In genomic region chr22:28628766-28629165, GRCh38 we compare ENCODE assay signal across 27 cellular contexts.
"Had no signal": no experiment of that assay in that cellular context is flagged by ENCODE, and none has a peak within 500 bp of the region (broad histone marks: within the 10 kb centered on the region; RNA-seq: fewer than 3 reads in every experiment).

No MANE protein-coding gene starts in this region.

- H3K36me3 Mint-ChIP-seq: activated CD8-positive, alpha-beta memory T cell treated with anti-CD3 and anti-CD28 coated beads, Interleukin-2, amount 10 ng/mL, durations not matched to agents 7 days and 5 days; activated naive CD4-positive, alpha-beta T cell treated with anti-CD3 and anti-CD28 coated beads, Interleukin-2, amount 50 U/mL, for 24 hours; WTC11 had no signal

- H3K9me3 Mint-ChIP-seq: activated naive CD4-positive, alpha-beta T cell treated with anti-CD3 and anti-CD28 coated beads, Interleukin-2, amount 50 U/mL, for 24 hours; activated T-cell treated with anti-CD3 and anti-CD28 coated beads, Interleukin-2, amount 50 U/mL, for 24 hours; activated T-helper 1 cell treated with anti-CD3 and anti-CD28 coated beads, Interleukin-12 subunit alpha, Interleukin-12 subunit beta, Interleukin-2, Interleukin-4 antibody, amounts not matched to agents 30 ng/mL and 10 ng/mL and 1 ng/mL, durations not matched to agents 14 hours and 24 hours and 36 hours; T-helper 1 cell treated with Interleukin-12 subunit alpha and Interleukin-12 subunit beta and Interleukin-4 antibody, amounts not matched to agents 30 μg/mL and 1 μg/mL, for 36 hours; WTC11 had no signal

- ATAC-seq: activated CD8-positive, alpha-beta memory T cell treated with anti-CD3 and anti-CD28 coated beads, Interleukin-2, amount 10 ng/mL, durations not matched to agents 7 days and 5 days; activated CD8-positive, alpha-beta T cell treated with anti-CD3 and anti-CD28 coated beads, Interleukin-2, amount 10 ng/mL, durations not matched to agents 7 days and 5 days had no signal

- H3K36me3 ChIP-seq: ascending aorta, brain microvascular endothelial cell, cardiac muscle cell, Peyer's patch, SJSA1 had no signal

- H3K4me3 Mint-ChIP-seq: activated CD8-positive, alpha-beta memory T cell treated with anti-CD3 and anti-CD28 coated beads, Interleukin-2, amount 10 ng/mL, durations not matched to agents 7 days and 5 days; activated CD8-positive, alpha-beta T cell treated with anti-CD3 and anti-CD28 coated beads, Interleukin-2, amount 10 ng/mL, durations not matched to agents 7 days and 5 days; activated naive CD4-positive, alpha-beta T cell treated with anti-CD3 and anti-CD28 coated beads, Interleukin-2, amount 50 U/mL, for 24 hours; activated T-cell treated with anti-CD3 and anti-CD28 coated beads, Interleukin-2, amount 50 U/mL, for 24 hours; activated T-helper 1 cell treated with anti-CD3 and anti-CD28 coated beads, Interleukin-12 subunit alpha, Interleukin-12 subunit beta, Interleukin-2, Interleukin-4 antibody, amounts not matched to agents 30 ng/mL and 10 ng/mL and 1 ng/mL, durations not matched to agents 14 hours and 24 hours and 36 hours; T-helper 1 cell treated with Interleukin-12 subunit alpha and Interleukin-12 subunit beta and Interleukin-4 antibody, amounts not matched to agents 30 μg/mL and 1 μg/mL, for 36 hours; WTC11 had no signal

- H3K27ac ChIP-seq: ascending aorta, brain microvascular endothelial cell, cardiac muscle cell, Peyer's patch, SJSA1 had no signal

- H3K27me3 ChIP-seq: ascending aorta, brain microvascular endothelial cell, cardiac muscle cell, Peyer's patch, SJSA1 had no signal

- DNase-seq: activated CD4-positive, alpha-beta T cell treated with anti-CD3 and anti-CD28 coated beads for 48 hours; activated CD4-positive, alpha-beta T cell treated with anti-CD3 and anti-CD28 coated beads, Interleukin-2, amount 50 U/mL, for 4 hours; activated CD4-positive, CD25-positive, alpha-beta regulatory T cell treated with anti-CD3 and anti-CD28 coated beads, Interleukin-2, amount 50 U/mL, for 72 hours; activated CD8-positive, alpha-beta memory T cell treated with anti-CD3 and anti-CD28 coated beads, Interleukin-2, amount 10 ng/mL, durations not matched to agents 7 days and 5 days; activated CD8-positive, alpha-beta T cell treated with anti-CD3 and anti-CD28 coated beads, Interleukin-2, amount 10 ng/mL, durations not matched to agents 7 days and 5 days; activated effector memory CD4-positive, alpha-beta T cell treated with Interleukin-2 at 50 U/mL for 16 hours; activated naive CD4-positive, alpha-beta T cell; activated T-cell treated with anti-CD3 and anti-CD28 coated beads, Interleukin-2, amount 50 U/mL, for 24 hours; brain microvascular endothelial cell; Karpas-422; MM.1S; NCI-H1105; NCI-H1436; NCI-H1694 treated with DMSO at 0.1 percent for 48 hours; NCI-H2029 treated with DMSO at 0.1 percent for 48 hours; NCI-H345; NCI-H510A; NCI-H526 treated with DMSO at 0.1 percent for 48 hours; Peyer's patch; SHP77 had no signal

- H3K4me3 ChIP-seq: ascending aorta, cardiac muscle cell, Peyer's patch, SJSA1 had no signal

- H3K4me1 Mint-ChIP-seq: activated CD8-positive, alpha-beta memory T cell treated with anti-CD3 and anti-CD28 coated beads, Interleukin-2, amount 10 ng/mL, durations not matched to agents 7 days and 5 days; activated naive CD4-positive, alpha-beta T cell treated with anti-CD3 and anti-CD28 coated beads, Interleukin-2, amount 50 U/mL, for 24 hours had no signal

- H3K27ac Mint-ChIP-seq: activated CD8-positive, alpha-beta memory T cell treated with anti-CD3 and anti-CD28 coated beads, Interleukin-2, amount 10 ng/mL, durations not matched to agents 7 days and 5 days; activated CD8-positive, alpha-beta T cell treated with anti-CD3 and anti-CD28 coated beads, Interleukin-2, amount 10 ng/mL, durations not matched to agents 7 days and 5 days; activated naive CD4-positive, alpha-beta T cell treated with anti-CD3 and anti-CD28 coated beads, Interleukin-2, amount 50 U/mL, for 24 hours; activated T-cell treated with anti-CD3 and anti-CD28 coated beads, Interleukin-2, amount 50 U/mL, for 24 hours; activated T-helper 1 cell treated with anti-CD3 and anti-CD28 coated beads, Interleukin-12 subunit alpha, Interleukin-12 subunit beta, Interleukin-2, Interleukin-4 antibody, amounts not matched to agents 30 ng/mL and 10 ng/mL and 1 ng/mL, durations not matched to agents 14 hours and 24 hours and 36 hours; T-helper 1 cell treated with Interleukin-12 subunit alpha and Interleukin-12 subunit beta and Interleukin-4 antibody, amounts not matched to agents 30 μg/mL and 1 μg/mL, for 36 hours; WTC11 had no signal

- H3K9me3 ChIP-seq: ascending aorta, Peyer's patch, SJSA1 had no signal

- H3K4me1 ChIP-seq: ascending aorta, Peyer's patch, SJSA1 had no signal
